In the genomic region with DNA sequence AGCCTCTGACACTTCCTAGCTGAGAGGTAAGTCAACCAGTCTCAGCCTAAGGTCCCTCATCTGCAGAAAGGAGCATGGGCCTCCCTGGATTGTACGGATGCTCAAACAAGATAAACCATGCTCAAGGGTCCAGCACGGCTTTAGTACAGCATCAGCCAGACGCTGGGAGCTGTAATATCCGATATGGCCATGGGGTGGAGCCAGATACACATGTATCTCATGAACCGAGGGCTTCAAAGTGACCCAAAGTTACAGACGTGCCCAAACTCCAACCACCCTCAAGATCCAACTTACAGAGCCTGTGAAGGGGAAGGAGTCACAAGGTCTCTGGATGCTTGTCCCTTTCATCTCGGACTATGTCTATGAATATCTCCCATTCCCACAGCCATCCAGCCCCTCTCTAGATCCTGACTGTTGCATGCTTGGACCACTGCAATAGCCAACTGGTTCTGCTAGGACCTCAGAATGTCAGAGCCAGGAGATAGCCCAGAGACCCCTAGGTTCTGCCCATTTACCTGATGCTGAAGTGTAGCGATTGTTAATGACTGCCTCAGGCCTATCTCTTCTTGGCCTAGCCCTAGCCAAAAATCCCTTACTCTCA, we compare ENCODE assay signal across 8 cellular contexts.
DNase-seq lines count a peak whose midpoint lies in the region; ATAC-seq, FAIRE-seq and TF ChIP-seq lines count a peak whose summit lies in the region.

No MANE protein-coding gene starts in this region.

- H3K9me3 Mint-ChIP-seq in astrocyte (ENCODE audit: unreplicated experiment) = no peaks in the 10 kb centered on the region

- ATAC-seq in GM21423 (IDR thresholded peaks at IDR 0.05; ENCODE audit: unreplicated experiment) = peak; percentile 44
- ATAC-seq in HG03521 (IDR thresholded peaks at IDR 0.05; ENCODE audit: unreplicated experiment) = no peak

- no peaks in the 10 kb centered on the region for H3K27me3 Mint-ChIP-seq in astrocyte (ENCODE audit: low read depth, unreplicated experiment)

- H3K4me3 ChIP-seq in astrocyte (ENCODE audit: insufficient read depth, low read depth, low read length) (no peak overlapping the region), hepatocyte (no peak overlapping the region), small intestine (ENCODE audit: low read depth in 1 of 2, low read length in 2 of 2) (no peak overlapping the region)

- no peak overlapping the region for H3K4me3 Mint-ChIP-seq in astrocyte (ENCODE audit: unreplicated experiment)

- H3K36me3 ChIP-seq in astrocyte (ENCODE audit: insufficient read depth, low read length) = no peaks in the 10 kb centered on the region
- no peaks in the 10 kb centered on the region for H3K36me3 ChIP-seq in hepatocyte (replicated peaks; ENCODE audit: insufficient read depth, low read depth)
- H3K36me3 ChIP-seq in small intestine (ENCODE audit: control insufficient read depth in 2 of 2, insufficient read depth in 2 of 2, low read length in 2 of 2) = no peaks in the 10 kb centered on the region

- no peaks in the 10 kb centered on the region for H3K9me3 ChIP-seq in astrocyte (ENCODE audit: insufficient read depth, low read depth, low read length)
- H3K9me3 ChIP-seq in hepatocyte (ENCODE audit: low read depth) = no peaks in the 10 kb centered on the region
- no peaks in the 10 kb centered on the region for H3K9me3 ChIP-seq in small intestine (ENCODE audit: control insufficient read depth, low read depth)

- peak; percentile 98 for FAIRE-seq in astrocyte (lab: Jason Lieb, UNC)
- no peak for FAIRE-seq in small intestine (lab: Jason Lieb, UNC)

- no peaks in the 10 kb centered on the region for H3K27me3 ChIP-seq in astrocyte (ENCODE audit: insufficient read depth, low read length)
- no peaks in the 10 kb centered on the region for H3K27me3 ChIP-seq in hepatocyte
- no peaks in the 10 kb centered on the region for H3K27me3 ChIP-seq in small intestine (ENCODE audit: control insufficient read depth in 2 of 2, insufficient read depth in 2 of 2, low read length in 2 of 2)

- 16% methylated on average over 8 of the region's 8 CpGs for WGBS in hepatocyte (ENCODE audit: low lambda C conversion rate, missing lambda C conversion rate)
- WGBS in small intestine, 3 donors = 15 to 19% (median 18%) methylated on average over 8 of the region's 8 CpGs

- H3K4me1 ChIP-seq in astrocyte (ENCODE audit: insufficient read depth, low read length) (peaks cover 25% of the 10 kb centered on the region), hepatocyte (ENCODE audit: insufficient read depth) (no peaks in the 10 kb centered on the region), small intestine (ENCODE audit: control insufficient read depth in 2 of 2, insufficient read depth in 1 of 2, low read depth in 1 of 2, low read length in 1 of 2) (no peaks in the 10 kb centered on the region)

- H3K36me3 Mint-ChIP-seq in astrocyte (ENCODE audit: low read depth, unreplicated experiment) = peaks cover 5% of the 10 kb centered on the region

- H2AFZ ChIP-seq in astrocyte (ENCODE audit: low read depth, low read length) (no peak overlapping the region), hepatocyte (no peak overlapping the region)

- H3K9ac ChIP-seq in astrocyte (ENCODE audit: low read length) = no peak overlapping the region

- TF ChIP-seq CTCF in astrocyte (IDR thresholded peaks at IDR 0.05; ENCODE audit: insufficient read depth, low read depth, low read length) = peak; percentile 93
- peak; percentile 93 for TF ChIP-seq CTCF in hepatocyte (IDR thresholded peaks at IDR 0.05; ENCODE audit: poor library complexity)

- no peak overlapping the region for H3K27ac ChIP-seq in astrocyte (ENCODE audit: low read depth, low read length)
- no peak overlapping the region for H3K27ac ChIP-seq in hepatocyte
- no peak overlapping the region for H3K27ac ChIP-seq in small intestine (ENCODE audit: low read depth in 1 of 2, low read length in 1 of 2)

- H4K20me1 ChIP-seq in astrocyte (ENCODE audit: insufficient read depth, low read length) (peaks cover 3% of the 10 kb centered on the region), hepatocyte (ENCODE audit: insufficient read depth, poor library complexity, severe bottlenecking) (no peaks in the 10 kb centered on the region)

- H3K4me2 ChIP-seq in astrocyte (ENCODE audit: low read length) (no peak overlapping the region), hepatocyte (no peak overlapping the region)

- no peaks in the 10 kb centered on the region for H3K9me2 ChIP-seq in hepatocyte (replicated peaks; ENCODE audit: insufficient read depth)

- H3K4me1 Mint-ChIP-seq in astrocyte (ENCODE audit: low read depth, unreplicated experiment) = peaks cover 32% of the 10 kb centered on the region

- no peak overlapping the region for H3K27ac Mint-ChIP-seq in astrocyte (ENCODE audit: unreplicated experiment)

- peak; percentile 64 for DNase-seq in COLO829 (ENCODE audit: low spot score)
- DNase-seq in NAMALWA (ENCODE audit: low spot score) = peak; percentile 87
- DNase-seq in T1000 (lab: John Stamatoyannopoulos, UW) = peak; percentile 62
- peak; percentile 41 for DNase-seq in astrocyte (ENCODE audit: low read depth)
- DNase-seq in hepatocyte (ENCODE audit: low spot score) = peak; percentile 85
- peak; percentile 71 for DNase-seq in small intestine

- H3K79me2 ChIP-seq in astrocyte (ENCODE audit: insufficient read depth, low read length) (no peaks in the 10 kb centered on the region), hepatocyte (no peaks in the 10 kb centered on the region)
